Comparison of ENCODE assay signal across 24 cellular contexts in genomic region chr17:210402-210801, GRCh38. TPM values are rescaled to one million over a fixed set of nuclear protein-coding genes. Genes with fewer than 3 reads are reported as not detected.
"Had no signal": no experiment of that assay in that cellular context is flagged by ENCODE, and none has a peak within 500 bp of the region (broad histone marks: within the 10 kb centered on the region; RNA-seq: fewer than 3 reads in every experiment).

No MANE protein-coding gene starts in this region.

- FAIRE-seq: HepG2 had no signal

- DNase-seq: IMR-90, Karpas-422, KG1, MG63, NCI-H1092, NCI-H1105 treated with DMSO at 0.1 percent for 48 hours, NCI-H1417 treated with DMSO at 0.1 percent for 48 hours, NCI-H146, NCI-H1694 treated with DMSO at 0.1 percent for 48 hours, NCI-H1930, NCI-H2081, NCI-H2171, NCI-H226, NCI-H446, NCI-H510A, NCI-H524 treated with DMSO at 0.1 percent for 48 hours, NCI-H69, NCI-H774, SHP77, SK-N-SH had no signal

- H3K27ac ChIP-seq: RWPE1 had no signal

- H3K9me3 ChIP-seq: MG63, SK-N-SH had no signal

- H3K4me3 ChIP-seq: MG63 had no signal

- H3K9ac ChIP-seq: SK-N-SH had no signal

- ATAC-seq: HepG2, Panc1 had no signal

- H3K36me3 ChIP-seq: MG63 had no signal

RNA-seq across cellular contexts. Expression of gene DOC2B, which starts 29.0 kb away (rescaled TPM):
- total RNA-seq: HT1080, IMR-90 had no signal
- polyA plus RNA-seq: IMR-90 had no signal
